In genomic region chr12:6369916-6370575, GRCh38 we compare ENCODE assay signal across 12 cellular contexts. TPM values are rescaled to one million over a fixed set of nuclear protein-coding genes. Genes with fewer than 3 reads are reported as not detected.
A peak's percentile ranks its signal among the peaks of the same experiment; 100 is the strongest.
DNase-seq lines count a peak whose midpoint lies in the region; ATAC-seq, FAIRE-seq and TF ChIP-seq lines count a peak whose summit lies in the region.
"Had no signal": no experiment of that assay in that cellular context is flagged by ENCODE, and none has a peak within 500 bp of the region (broad histone marks: within the 10 kb centered on the region; RNA-seq: fewer than 3 reads in every experiment).

No MANE protein-coding gene starts in this region.

- TF ChIP-seq POLR2A in A549 (IDR thresholded peaks at IDR 0.05; ENCODE audit: low read length), result no peak; the same call in 1 of the 2 replicates

- peak in 1 of 2 experiments; percentile 60 for DNase-seq in A549 (ENCODE audit: low read depth in 1 of 2, low spot score in 1 of 2)
- DNase-seq in LHCN-M2 (ENCODE audit: low read depth), result peak; percentile 48
- no peak for DNase-seq in endothelial cell (ENCODE audit: low spot score)
- DNase-seq in nephron progenitor cell, result no peak
- no peak for DNase-seq in NCI-H1694 treated with DMSO at 0.1 percent for 48 hours (lab: John Stamatoyannopoulos, UW)
- DNase-seq in AML-193 (lab: John Stamatoyannopoulos, UW), result no peak
- DNase-seq in naive thymus-derived CD4-positive, alpha-beta T cell, result no peak
- no peak for DNase-seq in mesothelial cell of epicardium (ENCODE audit: low spot score in 2 of 2, unreplicated experiment in 2 of 2)
- DNase-seq: natural killer cell, NCI-H1930 had no signal

- H3K4me3 Mint-ChIP-seq in endothelial cell (ENCODE audit: unreplicated experiment) (no peak overlapping the region), nephron progenitor cell (peak overlapping the region; percentile 35), mesothelial cell of epicardium (no peak overlapping the region)
- H3K4me3 Mint-ChIP-seq in naive thymus-derived CD4-positive, alpha-beta T cell, result no peak overlapping the region

- H3K27me3 ChIP-seq in naive thymus-derived CD4-positive, alpha-beta T cell (ENCODE audit: control insufficient read depth in 2 of 2, insufficient read depth in 2 of 2, low read length in 2 of 2), result no peaks in the 10 kb centered on the region

- H3K27me3 Mint-ChIP-seq in endothelial cell (ENCODE audit: unreplicated experiment), result peaks cover 15% of the 10 kb centered on the region
- peaks cover 33% of the 10 kb centered on the region for H3K27me3 Mint-ChIP-seq in nephron progenitor cell (ENCODE audit: low read depth, poor library complexity)
- H3K27me3 Mint-ChIP-seq in naive thymus-derived CD4-positive, alpha-beta T cell, result no peaks in the 10 kb centered on the region
- H3K27me3 Mint-ChIP-seq in mesothelial cell of epicardium (ENCODE audit: low read depth), result no peaks in the 10 kb centered on the region

- CTCF ChIA-PET in A549 (lab: Yijun Ruan, JAX), result interaction anchor here (0.6 to 24.7 kb wide), 9 partner anchors 7 to 118 kb away, joined by 3 to 705 read pairs (median 8); partner anchors contain the start of genes LTBR and TNFRSF1A
- CTCF ChIA-PET in naive thymus-derived CD4-positive, alpha-beta T cell (lab: Charles Lee), result interaction anchor here (0.7 to 4.3 kb wide), 3 partner anchors 35 to 293 kb away, joined by 5 to 19 read pairs (median 5); no protein-coding TSS in a partner anchor

- intact Hi-C loops in naive thymus-derived CD4-positive, alpha-beta T cell (cut with micrococcal nuclease), result no loop called here

- peak overlapping the region; percentile 97 to 99 for H3K27ac ChIP-seq in A549
- H3K27ac ChIP-seq in naive thymus-derived CD4-positive, alpha-beta T cell (ENCODE audit: low read depth, low read length), result no peak overlapping the region

- no peaks in the 10 kb centered on the region for H3K9me3 Mint-ChIP-seq in endothelial cell (ENCODE audit: unreplicated experiment)
- H3K9me3 Mint-ChIP-seq in nephron progenitor cell, result no peaks in the 10 kb centered on the region
- H3K9me3 Mint-ChIP-seq in naive thymus-derived CD4-positive, alpha-beta T cell, result no peaks in the 10 kb centered on the region
- H3K9me3 Mint-ChIP-seq in mesothelial cell of epicardium, result no peaks in the 10 kb centered on the region
- H3K9me3 Mint-ChIP-seq: activated T-helper 2 cell treated with anti-CD3 and anti-CD28 coated beads, Interferon-gamma antibody, Interleukin-2, Interleukin-4, amounts not matched to agents 10 μg/mL and 5 μg/mL and 100 μg/mL, durations not matched to agents 14 hours and 24 hours and 36 hours; natural killer cell had no signal

- ATAC-seq in A549, result no peak
- no peak for ATAC-seq in naive thymus-derived CD4-positive, alpha-beta T cell

- TF ChIP-seq RAD21 in A549 (conservative IDR thresholded peaks at IDR 0.05 in 1 of 2, IDR thresholded peaks at IDR 0.05 in 1 of 2), result no peak

- peak overlapping the region; percentile 80 for H3K4me2 ChIP-seq in A549

- FAIRE-seq in A549 (lab: Jason Lieb, UNC), result no peak

- TF ChIP-seq EP300 in A549 (IDR thresholded peaks at IDR 0.05), result no peak

- H3K9me3 ChIP-seq in A549, result no peaks in the 10 kb centered on the region
- H3K9me3 ChIP-seq in naive thymus-derived CD4-positive, alpha-beta T cell (ENCODE audit: control insufficient read depth in 2 of 3, low read length in 3 of 3), result no peaks in the 10 kb centered on the region

- TF ChIP-seq CTCF in A549 (IDR thresholded peaks at IDR 0.05) (no peak), endothelial cell (IDR thresholded peaks at IDR 0.05; ENCODE audit: unreplicated experiment) (no peak), nephron progenitor cell (IDR thresholded peaks at IDR 0.05) (no peak), mesothelial cell of epicardium (IDR thresholded peaks at IDR 0.05; ENCODE audit: unreplicated experiment) (no peak)

- H3K4me1 Mint-ChIP-seq in endothelial cell (ENCODE audit: unreplicated experiment) (peaks cover 38% of the 10 kb centered on the region), nephron progenitor cell (peaks cover 58% of the 10 kb centered on the region), mesothelial cell of epicardium (peaks cover 48% of the 10 kb centered on the region)
- H3K4me1 Mint-ChIP-seq in naive thymus-derived CD4-positive, alpha-beta T cell, result peaks cover 18 to 41% (median 31%) of the 10 kb centered on the region in 7 donors

- no peaks in the 10 kb centered on the region for H3K36me3 ChIP-seq in naive thymus-derived CD4-positive, alpha-beta T cell (ENCODE audit: control insufficient read depth in 2 of 3, insufficient read depth in 3 of 3, low read length in 3 of 3)

- H3K27ac Mint-ChIP-seq in endothelial cell (ENCODE audit: unreplicated experiment), result peak overlapping the region; percentile 18
- peak overlapping the region; percentile 87 for H3K27ac Mint-ChIP-seq in nephron progenitor cell
- peak overlapping the region in 2 of 9 donors; percentile 3 to 24 for H3K27ac Mint-ChIP-seq in naive thymus-derived CD4-positive, alpha-beta T cell
- no peak overlapping the region for H3K27ac Mint-ChIP-seq in mesothelial cell of epicardium
- H3K27ac Mint-ChIP-seq: activated T-helper 2 cell treated with anti-CD3 and anti-CD28 coated beads, Interferon-gamma antibody, Interleukin-2, Interleukin-4, amounts not matched to agents 10 μg/mL and 5 μg/mL and 100 μg/mL, durations not matched to agents 14 hours and 24 hours and 36 hours had no signal

- 65% methylated on average over 9 of the region's 9 CpGs for WGBS in A549 (ENCODE audit: missing lambda C conversion rate)

- no peaks in the 10 kb centered on the region for H3K36me3 Mint-ChIP-seq in endothelial cell (ENCODE audit: low read depth, unreplicated experiment)
- H3K36me3 Mint-ChIP-seq in nephron progenitor cell (ENCODE audit: low read depth), result no peaks in the 10 kb centered on the region
- H3K36me3 Mint-ChIP-seq in naive thymus-derived CD4-positive, alpha-beta T cell, result no peaks in the 10 kb centered on the region
- H3K36me3 Mint-ChIP-seq in mesothelial cell of epicardium, result no peaks in the 10 kb centered on the region
- H3K36me3 Mint-ChIP-seq: natural killer cell had no signal

- POLR2A ChIA-PET in A549 (lab: Yijun Ruan, JAX), result interaction anchor here (1.0 to 7.4 kb wide), 5 partner anchors 24 to 101 kb away, joined by 3 to 141 read pairs (median 17); partner anchors contain the start of genes TNFRSF1A and VAMP1
- POLR2A ChIA-PET in naive thymus-derived CD4-positive, alpha-beta T cell (lab: Charles Lee), result interaction anchor here (0.6 to 1.8 kb wide), 2 partner anchors 25 to 33 kb away, joined by 3 to 4 read pairs; no protein-coding TSS in a partner anchor

- no peak overlapping the region for H3K4me3 ChIP-seq in A549
- H3K4me3 ChIP-seq in naive thymus-derived CD4-positive, alpha-beta T cell (ENCODE audit: low read length), result no peak overlapping the region
- H3K4me3 ChIP-seq: coronary artery had no signal

- peaks cover 75% of the 10 kb centered on the region for H3K4me1 ChIP-seq in A549
- no peaks in the 10 kb centered on the region for H3K4me1 ChIP-seq in naive thymus-derived CD4-positive, alpha-beta T cell (ENCODE audit: control insufficient read depth in 2 of 2, insufficient read depth in 2 of 2, low read length in 2 of 2)

RNA-seq across cellular contexts. Expression of gene SCNN1A, which starts 5.3 kb away (rescaled TPM):
- 7.0 and 7.6 TPM in 2 replicates for polyA plus RNA-seq in A549 (2011; rRNA removed)
- 4.2 and 6.8 TPM in 2 replicates for polyA plus RNA-seq in A549 (2012; cell fraction: cytosol; rRNA removed)
- polyA plus RNA-seq in A549 (2012; cell fraction: nucleus; rRNA removed), result 14.1 and 14.4 TPM in 2 replicates
- polyA plus RNA-seq in A549 (2017; fragmentation: RNase III; extraction: RNeasy Plus Mini Kit Qiagen cat#74134 plus additional on column Dnase treatment), result 4.3 to 6.0 TPM (median 5.7 TPM) in 3 replicates
- 6.4 and 12.4 TPM in 2 replicates for polyA minus RNA-seq in A549 (2011; rRNA and poly(A)+ RNA removed)
- total RNA-seq in LHCN-M2 (2014; rRNA removed), result 0.32 and 0.69 TPM in 2 replicates
- 1.8 TPM for polyA plus RNA-seq in LHCN-M2 (2012)
- total RNA-seq in endothelial cell (ENCODE audit: unreplicated experiment), result 2.2 TPM
- total RNA-seq in naive thymus-derived CD4-positive, alpha-beta T cell, result 1 to 10 TPM in 4 of 5 experiments, under 1 TPM in 1; 0.22 to 5.3 (median 3.6) TPM
- polyA plus RNA-seq in naive thymus-derived CD4-positive, alpha-beta T cell, result 1 to 10 TPM in 1 of 2 donors, under 1 TPM in 1; 0.84 to 1.2 TPM
- 20.1 to 21.5 TPM (median 20.3 TPM) in 3 replicates for total RNA-seq in mesothelial cell of epicardium
- total RNA-seq: activated T-helper 2 cell treated with anti-CD3 and anti-CD28 coated beads, Interferon-gamma antibody, Interleukin-2, Interleukin-4, amounts not matched to agents 10 μg/mL and 5 μg/mL and 100 μg/mL, durations not matched to agents 14 hours and 24 hours and 36 hours had no signal

RNA-seq across cellular contexts. Expression of gene LTBR, which starts 13.9 kb away (rescaled TPM):
- 57.3 and 63.9 TPM in 2 replicates for polyA plus RNA-seq in A549 (2011; rRNA removed)
- 72.7 and 103 TPM in 2 replicates for polyA plus RNA-seq in A549 (2012; cell fraction: cytosol; rRNA removed)
- polyA plus RNA-seq in A549 (2012; cell fraction: nucleus; rRNA removed), result 137 and 148 TPM in 2 replicates
- 90.4 to 110 TPM (median 109 TPM) in 3 replicates for polyA plus RNA-seq in A549 (2017; fragmentation: RNase III; extraction: RNeasy Plus Mini Kit Qiagen cat#74134 plus additional on column Dnase treatment)
- 47.1 and 54.7 TPM in 2 replicates for polyA minus RNA-seq in A549 (2011; rRNA and poly(A)+ RNA removed)
- total RNA-seq in LHCN-M2 (2014; rRNA removed), result 152 and 184 TPM in 2 replicates
- polyA plus RNA-seq in LHCN-M2 (2012), result 103 TPM
- 40.3 TPM for total RNA-seq in endothelial cell (ENCODE audit: unreplicated experiment)
- 10 to 100 TPM in 1 of 5 experiments, 1 to 10 TPM in 3, under 1 TPM in 1; 0.34 to 25.2 (median 2.2) TPM for total RNA-seq in naive thymus-derived CD4-positive, alpha-beta T cell
- not detected for polyA plus RNA-seq in naive thymus-derived CD4-positive, alpha-beta T cell
- total RNA-seq in mesothelial cell of epicardium, result 61.7 to 68.1 TPM (median 66.8 TPM) in 3 replicates

RNA-seq across cellular contexts. Expression of gene TNFRSF1A, which starts 28.2 kb away (rescaled TPM):
- polyA plus RNA-seq in A549 (2011; rRNA removed) (460 and 621 TPM in 2 replicates), A549 (2017; fragmentation: RNase III; extraction: RNeasy Plus Mini Kit Qiagen cat#74134 plus additional on column Dnase treatment) (324 to 416 TPM (median 367 TPM) in 3 replicates)
- polyA plus RNA-seq in A549 (2012; cell fraction: cytosol; rRNA removed), result 275 and 344 TPM in 2 replicates
- 409 and 455 TPM in 2 replicates for polyA plus RNA-seq in A549 (2012; cell fraction: nucleus; rRNA removed)
- polyA minus RNA-seq in A549 (2011; rRNA and poly(A)+ RNA removed), result 307 and 325 TPM in 2 replicates
- total RNA-seq in LHCN-M2 (2014; rRNA removed) (177 and 233 TPM in 2 replicates), endothelial cell (ENCODE audit: unreplicated experiment) (125 TPM), mesothelial cell of epicardium (65.4 to 70.4 TPM (median 68.9 TPM) in 3 replicates)
- 109 TPM for polyA plus RNA-seq in LHCN-M2 (2012)
- total RNA-seq in naive thymus-derived CD4-positive, alpha-beta T cell, result 10 to 100 TPM; 40.9 to 99.4 (median 67.3) TPM
- 10 to 100 TPM; 24.1 to 46.3 TPM for polyA plus RNA-seq in naive thymus-derived CD4-positive, alpha-beta T cell

RNA-seq across cellular contexts. Expression of gene PLEKHG6, which starts 59.6 kb away (rescaled TPM):
- polyA plus RNA-seq in A549 (2011; rRNA removed), result 0.25 and 0.31 TPM in 2 replicates
- 0.26 and 0.70 TPM in 2 replicates for polyA plus RNA-seq in A549 (2012; cell fraction: cytosol; rRNA removed)
- polyA plus RNA-seq in A549 (2012; cell fraction: nucleus; rRNA removed), result 0.26 and 0.33 TPM in 2 replicates
- polyA plus RNA-seq in A549 (2017; fragmentation: RNase III; extraction: RNeasy Plus Mini Kit Qiagen cat#74134 plus additional on column Dnase treatment), result 0.15 to 0.29 TPM (median 0.16 TPM) in 3 replicates
- polyA minus RNA-seq in A549 (2011; rRNA and poly(A)+ RNA removed), result 0.41 and 0.88 TPM in 2 replicates
- not detected in 2 replicates for total RNA-seq in LHCN-M2 (2014; rRNA removed)
- 0.23 TPM for polyA plus RNA-seq in LHCN-M2 (2012)
- 1.9 TPM for total RNA-seq in endothelial cell (ENCODE audit: unreplicated experiment)
- not detected for total RNA-seq in naive thymus-derived CD4-positive, alpha-beta T cell
- 1 to 10 TPM in 1 of 2 donors, under 1 TPM in 1; 0.15 to 1.3 TPM for polyA plus RNA-seq in naive thymus-derived CD4-positive, alpha-beta T cell
- 16.1 to 18.3 TPM (median 16.4 TPM) in 3 replicates for total RNA-seq in mesothelial cell of epicardium
- total RNA-seq: activated T-helper 2 cell treated with anti-CD3 and anti-CD28 coated beads, Interferon-gamma antibody, Interleukin-2, Interleukin-4, amounts not matched to agents 10 μg/mL and 5 μg/mL and 100 μg/mL, durations not matched to agents 14 hours and 24 hours and 36 hours; natural killer cell had no signal
